8 cellular contexts compared by ENCODE assay signal in genomic region chr1:54888080-54888733, GRCh38. TPM values are rescaled to one million over a fixed set of nuclear protein-coding genes. Genes with fewer than 3 reads are reported as not detected.
DNase-seq lines count a peak whose midpoint lies in the region; TF ChIP-seq lines count a peak whose summit lies in the region.

No MANE protein-coding gene starts in this region.

- TF ChIP-seq CTCF in RWPE1 (conservative IDR thresholded peaks at IDR 0.05; ENCODE audit: low read depth), result no peak

- POLR2A ChIA-PET in RWPE1 (lab: Yijun Ruan, JAX; ENCODE audit: low non-redundant PET), result no interaction called here

- H3K27ac ChIP-seq in RWPE1, result peak overlapping the region; percentile 93
- peak overlapping the region in 11 of 21 experiments; percentile 68 to 87 (median 85) for H3K27ac ChIP-seq in skin epidermis

- peak overlapping the region in 2 of 7 experiments; percentile 75 to 76 for H3K4me3 ChIP-seq in skin epidermis

- DNase-seq in NCI-H2196 (lab: John Stamatoyannopoulos, UW; ENCODE audit: unreplicated experiment) (peak; percentile 46), NCI-H2196 treated with DMSO at 0.1 percent for 48 hours (lab: John Stamatoyannopoulos, UW; ENCODE audit: unreplicated experiment) (no peak), RWPE1 (ENCODE audit: low spot score) (no peak), foreskin melanocyte (peak; percentile 44), T1000 (lab: John Stamatoyannopoulos, UW) (no peak), NCI-H446 treated with DMSO at 0.1 percent for 48 hours (lab: John Stamatoyannopoulos, UW) (no peak), dermis blood vessel endothelial cell (no peak)

- CTCF ChIA-PET in RWPE1 (lab: Yijun Ruan, JAX), result interaction anchor here (0.6 to 2.4 kb wide), 4 partner anchors 57 to 134 kb away, joined by 3 to 12 read pairs (median 4); no protein-coding TSS in a partner anchor

RNA-seq across cellular contexts. Expression of gene DHCR24, which starts 1.2 kb away (rescaled TPM):
- total RNA-seq in dermis blood vessel endothelial cell, result 82.2 and 213 TPM in 2 replicates

Comparison
In these comparisons a context has a peak if more than half of its experiments do, and no peak if none do; other contexts are left out.
1. DNase-seq: peak in NCI-H2196 (single experiment) and foreskin melanocyte (single experiment); none in NCI-H2196 treated with DMSO at 0.1 percent for 48 hours (single experiment), RWPE1 (single experiment), T1000 (single experiment), NCI-H446 treated with DMSO at 0.1 percent for 48 hours (single experiment) and dermis blood vessel endothelial cell (single experiment).